ENCODE assay signal across 8 cellular contexts in the genomic region with DNA sequence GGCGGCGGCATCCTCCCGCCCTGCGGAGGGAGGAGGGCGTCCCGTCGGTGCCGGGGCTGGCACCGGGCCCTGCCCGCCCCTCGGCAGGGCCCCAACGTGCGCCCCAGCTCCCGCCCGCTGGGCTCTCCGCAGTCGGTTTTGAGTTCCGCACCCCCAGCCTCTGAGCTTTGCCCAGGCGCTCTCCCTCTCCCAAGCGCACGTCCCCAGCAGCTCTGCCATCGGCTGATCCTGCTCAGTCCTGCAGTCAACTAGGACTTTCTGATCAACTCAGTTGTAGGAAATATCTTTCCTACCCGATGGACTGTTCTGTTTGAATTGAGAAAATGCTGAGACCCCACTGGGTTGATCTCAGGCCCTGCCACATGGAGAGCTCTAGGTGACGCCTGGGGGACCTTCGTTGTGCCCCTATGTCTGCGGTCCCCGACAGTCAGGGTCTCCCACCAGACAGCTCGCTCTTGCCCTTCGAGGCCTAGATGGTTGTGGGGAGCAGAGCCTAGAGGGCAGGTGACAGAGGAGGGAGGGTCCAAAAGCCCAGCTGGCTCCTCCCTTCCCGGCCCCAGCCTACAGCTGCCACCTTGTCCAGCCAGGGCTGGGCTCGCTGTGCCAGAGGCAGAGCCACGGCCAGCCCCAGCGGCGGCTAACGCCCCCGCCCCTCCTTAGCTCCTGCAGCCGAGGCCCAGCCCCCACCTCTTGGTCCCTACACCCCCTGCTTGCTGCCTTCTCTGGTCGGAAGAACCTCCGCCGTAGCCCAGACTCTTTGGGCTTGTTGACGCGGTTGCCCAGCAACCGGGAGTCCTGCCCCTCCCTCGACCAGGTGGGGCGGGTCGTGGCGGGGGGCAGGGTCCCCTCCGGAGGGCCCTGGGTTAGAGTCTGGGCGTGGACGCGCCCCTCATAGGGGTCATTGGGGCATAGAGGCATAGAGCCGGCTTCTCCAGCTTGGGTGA. TPM values are rescaled to one million over a fixed set of nuclear protein-coding genes. Genes with fewer than 3 reads are reported as not detected.
DNase-seq lines count a peak whose midpoint lies in the region; ATAC-seq and TF ChIP-seq lines count a peak whose summit lies in the region.

A gene with protein sequence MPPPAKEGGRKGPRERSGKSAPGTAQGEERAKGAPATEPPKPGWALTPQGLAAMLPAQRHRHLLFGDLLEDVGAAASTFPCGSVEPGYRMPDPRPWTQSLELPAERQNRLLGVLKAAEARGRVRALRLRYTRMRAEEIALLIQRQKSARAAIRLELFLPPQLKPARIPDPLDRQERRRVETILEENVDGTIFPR (minus strand): TSS at position 190 of the 944 bp plus-strand sequence. CDS start 179 bp downstream, at position 11.

- H3K27me3 Mint-ChIP-seq in activated CD4-positive, alpha-beta T cell treated with anti-CD3 and anti-CD28 coated beads, Interleukin-2, amount 10 ng/mL, durations not matched to agents 7 days and 5 days: peaks cover 31% of the 10 kb centered on the region
- H3K27me3 Mint-ChIP-seq in activated CD4-positive, alpha-beta memory T cell treated with anti-CD3 and anti-CD28 coated beads, Interleukin-2, amount 10 ng/mL, durations not matched to agents 7 days and 5 days: peaks cover 36% of the 10 kb centered on the region

- no peaks in the 10 kb centered on the region for H3K36me3 Mint-ChIP-seq in activated CD4-positive, alpha-beta T cell treated with anti-CD3 and anti-CD28 coated beads, Interleukin-2, amount 10 ng/mL, durations not matched to agents 7 days and 5 days (ENCODE audit: low read depth)
- H3K36me3 Mint-ChIP-seq in activated CD4-positive, alpha-beta memory T cell treated with anti-CD3 and anti-CD28 coated beads, Interleukin-2, amount 10 ng/mL, durations not matched to agents 7 days and 5 days (ENCODE audit: low read depth): peaks cover 2% of the 10 kb centered on the region

- peaks cover 32% of the 10 kb centered on the region for H3K4me1 Mint-ChIP-seq in activated CD4-positive, alpha-beta T cell treated with anti-CD3 and anti-CD28 coated beads, Interleukin-2, amount 10 ng/mL, durations not matched to agents 7 days and 5 days
- H3K4me1 Mint-ChIP-seq in activated CD4-positive, alpha-beta memory T cell treated with anti-CD3 and anti-CD28 coated beads, Interleukin-2, amount 10 ng/mL, durations not matched to agents 7 days and 5 days: peaks cover 30% of the 10 kb centered on the region

- CTCF ChIA-PET in activated CD4-positive, alpha-beta T cell treated with anti-CD3 and anti-CD28 coated beads, Interleukin-2, amount 10 ng/mL, durations not matched to agents 7 days and 5 days (lab: Charles Lee): interaction anchor here (0.7 to 2.1 kb wide), 14 partner anchors 12 to 547 kb away, joined by 3 to 16 read pairs (median 4); a partner anchor contains a TSS
- CTCF ChIA-PET in activated CD4-positive, alpha-beta memory T cell treated with anti-CD3 and anti-CD28 coated beads, Interleukin-2, amount 10 ng/mL, durations not matched to agents 7 days and 5 days (lab: Charles Lee): interaction anchor here (0.7 to 4.4 kb wide), 10 partner anchors 9 to 588 kb away, joined by 3 to 34 read pairs (median 4); a partner anchor contains a TSS

- no peak for ATAC-seq in HG02610 (IDR thresholded peaks at IDR 0.05; ENCODE audit: unreplicated experiment)

- H3K9me3 ChIP-seq in iPS-18c (ENCODE audit: control insufficient read depth, insufficient read depth, low read length) (peaks cover 2% of the 10 kb centered on the region), testis (no peaks in the 10 kb centered on the region)

- no peak within 1 kb of the TSS for H3K27ac Mint-ChIP-seq in activated CD4-positive, alpha-beta T cell treated with anti-CD3 and anti-CD28 coated beads, Interleukin-2, amount 10 ng/mL, durations not matched to agents 7 days and 5 days
- peak within 1 kb of the TSS; percentile 35 for H3K27ac Mint-ChIP-seq in activated CD4-positive, alpha-beta memory T cell treated with anti-CD3 and anti-CD28 coated beads, Interleukin-2, amount 10 ng/mL, durations not matched to agents 7 days and 5 days

- POLR2A ChIA-PET in activated CD4-positive, alpha-beta T cell treated with anti-CD3 and anti-CD28 coated beads, Interleukin-2, amount 10 ng/mL, durations not matched to agents 7 days and 5 days (lab: Charles Lee): no interaction called here
- POLR2A ChIA-PET in activated CD4-positive, alpha-beta memory T cell treated with anti-CD3 and anti-CD28 coated beads, Interleukin-2, amount 10 ng/mL, durations not matched to agents 7 days and 5 days (lab: Charles Lee): interaction anchor here (0.8 to 1.6 kb wide), 4 partner anchors 18 to 46 kb away, joined by 3 to 4 read pairs (median 4); no protein-coding TSS in a partner anchor

- no peak for TF ChIP-seq CTCF in testis (IDR thresholded peaks at IDR 0.05)

- no peak within 1 kb of the TSS for H3K27ac ChIP-seq in testis

- no peaks in the 10 kb centered on the region for H3K36me3 ChIP-seq in testis (ENCODE audit: low read depth, missing control alignments)

- no peaks in the 10 kb centered on the region for H3K27me3 ChIP-seq in testis

- H3K4me1 ChIP-seq in testis: peaks cover 18% of the 10 kb centered on the region

- WGBS in testis, 2 donors: 3 to 8% methylated on average over 23 to 52 of the region's 52 CpGs

- intact Hi-C loops in testis (cut with DNase I; ENCODE audit: low total_unique reads): no loop called here
- intact Hi-C loops in posterior vena cava (cut with DNase I): no loop called here

- H3K4me3 Mint-ChIP-seq in activated CD4-positive, alpha-beta T cell treated with anti-CD3 and anti-CD28 coated beads, Interleukin-2, amount 10 ng/mL, durations not matched to agents 7 days and 5 days: peak within 1 kb of the TSS; percentile 72
- H3K4me3 Mint-ChIP-seq in activated CD4-positive, alpha-beta memory T cell treated with anti-CD3 and anti-CD28 coated beads, Interleukin-2, amount 10 ng/mL, durations not matched to agents 7 days and 5 days: peak within 1 kb of the TSS; percentile 76

- no peak for DNase-seq in activated CD4-positive, alpha-beta T cell treated with anti-CD3 and anti-CD28 coated beads, Interleukin-2, amount 10 ng/mL, durations not matched to agents 7 days and 5 days
- no peak for DNase-seq in activated CD4-positive, alpha-beta T cell treated with anti-CD3 and anti-CD28 coated beads, Interleukin-2, amount 50 U/mL, for 1 hour
- no peak for DNase-seq in activated CD4-positive, alpha-beta memory T cell treated with anti-CD3 and anti-CD28 coated beads, Interleukin-2, amount 10 ng/mL, durations not matched to agents 7 days and 5 days
- DNase-seq in testis: no peak
- DNase-seq in stimulated activated CD4-positive, alpha-beta T cell treated with anti-CD3 and anti-CD28 coated beads, Interleukin-2, amount 100 ng/mL, for 24 hours: no peak
- DNase-seq in posterior vena cava (ENCODE audit: low spot score): no peak

- TF ChIP-seq POLR2A in testis (IDR thresholded peaks at IDR 0.05): no peak

- peaks cover 9% of the 10 kb centered on the region for H3K9me3 Mint-ChIP-seq in activated CD4-positive, alpha-beta T cell treated with anti-CD3 and anti-CD28 coated beads, Interleukin-2, amount 10 ng/mL, durations not matched to agents 7 days and 5 days
- peaks cover 10% of the 10 kb centered on the region for H3K9me3 Mint-ChIP-seq in activated CD4-positive, alpha-beta memory T cell treated with anti-CD3 and anti-CD28 coated beads, Interleukin-2, amount 10 ng/mL, durations not matched to agents 7 days and 5 days

- H3K4me3 ChIP-seq in iPS-18c (ENCODE audit: insufficient read depth, low read depth, low read length) (peak within 1 kb of the TSS; percentile 56), testis (peak within 1 kb of the TSS; percentile 47 to 64)

RNA-seq across cellular contexts. Expression of the gene that starts here (rescaled TPM):
- total RNA-seq in activated CD4-positive, alpha-beta T cell treated with anti-CD3 and anti-CD28 coated beads, Interleukin-2, amount 10 ng/mL, durations not matched to agents 7 days and 5 days: under 1 TPM; 0.44 to 0.89 TPM
- total RNA-seq in activated CD4-positive, alpha-beta memory T cell treated with anti-CD3 and anti-CD28 coated beads, Interleukin-2, amount 10 ng/mL, durations not matched to agents 7 days and 5 days: under 1 TPM in 1 of 2 experiments, not detected in 1; 0.38 TPM
- total RNA-seq in testis (10 to 100 TPM; 45.3 to 89.9 TPM), posterior vena cava (not detected)
- 6.6 TPM for polyA plus RNA-seq in testis (ENCODE audit: insufficient read depth, low read depth, low replicate concordance)

Comparison
In these comparisons a context has a peak if more than half of its experiments do, and no peak if none do; other contexts are left out.
1. RNA of the gene that starts here (total RNA-seq): 45.3 to 89.9 TPM in testis; 0.44 to 0.89 TPM in activated CD4-positive, alpha-beta T cell treated with anti-CD3 and anti-CD28 coated beads, Interleukin-2, amount 10 ng/mL, durations not matched to agents 7 days and 5 days, 0.38 TPM in activated CD4-positive, alpha-beta memory T cell treated with anti-CD3 and anti-CD28 coated beads, Interleukin-2, amount 10 ng/mL, durations not matched to agents 7 days and 5 days and not detected in posterior vena cava; every median in the first group is over 10 times any median in the second.